In genomic region chr3:108891833-108892232, GRCh38 we compare ENCODE assay signal across 34 cellular contexts.
"Had no signal": no experiment of that assay in that cellular context is flagged by ENCODE, and none has a peak within 500 bp of the region (broad histone marks: within the 10 kb centered on the region; RNA-seq: fewer than 3 reads in every experiment).

No MANE protein-coding gene starts in this region.

- DNase-seq: Karpas-422, Kasumi-1, KG1, MG63, MM.1S, MV-4-11, NCI-H1048, NCI-H1092, NCI-H1092 treated with DMSO at 0.1 percent for 48 hours, NCI-H1105, NCI-H1105 treated with DMSO at 0.1 percent for 48 hours, NCI-H1417, NCI-H1417 treated with DMSO at 0.1 percent for 48 hours, NCI-H1436, NCI-H1436 treated with DMSO at 0.1 percent for 48 hours, NCI-H146, NCI-H1694, NCI-H1694 treated with DMSO at 0.1 percent for 48 hours, NCI-H187, NCI-H187 treated with DMSO at 0.1 percent for 48 hours, NCI-H1930, NCI-H2029, NCI-H2029 treated with DMSO at 0.1 percent for 48 hours, NCI-H2081, NCI-H2081 treated with DMSO at 0.1 percent for 48 hours, NCI-H2107, NCI-H2171, NCI-H2171 treated with DMSO at 0.1 percent for 48 hours, NCI-H2227 treated with DMSO at 0.1 percent for 48 hours, NCI-H226, NCI-H345, NCI-H446, NCI-H446 treated with DMSO at 0.1 percent for 48 hours had no signal

- H3K9me3 ChIP-seq: MG63 had no signal

- H3K27me3 ChIP-seq: MG63 had no signal

- H3K36me3 ChIP-seq: MG63 had no signal

- H3K4me3 ChIP-seq: MG63 had no signal

- H3K27ac ChIP-seq: KMS-11 had no signal
